8 cellular contexts compared by ENCODE assay signal in genomic region chr4:110621328-110621812, GRCh38. TPM values are rescaled to one million over a fixed set of nuclear protein-coding genes. Genes with fewer than 3 reads are reported as not detected.
DNase-seq lines count a peak whose midpoint lies in the region; ATAC-seq and TF ChIP-seq lines count a peak whose summit lies in the region.

No MANE protein-coding gene starts in this region.

- no peaks in the 10 kb centered on the region for H4K20me1 ChIP-seq in OCI-LY7 (ENCODE audit: insufficient read depth, low read length)

- H3K4me1 ChIP-seq in OCI-LY7 (ENCODE audit: insufficient read depth, low read length, poor library complexity, severe bottlenecking) = no peaks in the 10 kb centered on the region

- no peak for TF ChIP-seq CTCF in OCI-LY7 (conservative IDR thresholded peaks at IDR 0.05; ENCODE audit: low read length)

- no peaks in the 10 kb centered on the region for H3K79me2 ChIP-seq in OCI-LY7 (ENCODE audit: insufficient read depth, low read depth, low read length)

- H3K36me3 Mint-ChIP-seq in activated CD4-positive, alpha-beta T cell treated with anti-CD3 and anti-CD28 coated beads, Interleukin-2, amount 10 ng/mL, durations not matched to agents 24 days and 14 days (ENCODE audit: low read depth) = peaks cover 3% of the 10 kb centered on the region

- POLR2A ChIA-PET in OCI-LY7 (lab: Charles Lee) = interaction anchor here (0.6 kb wide), 1 partner anchor 8 kb away, joined by 4 read pairs; no protein-coding TSS in a partner anchor

- H3K36me3 ChIP-seq in OCI-LY7 (ENCODE audit: insufficient read depth, low read length) = no peaks in the 10 kb centered on the region

- H3K27ac Mint-ChIP-seq in activated CD4-positive, alpha-beta T cell treated with anti-CD3 and anti-CD28 coated beads, Interleukin-2, amount 10 ng/mL, durations not matched to agents 24 days and 14 days = peak overlapping the region; percentile 29

- H3K4me3 ChIP-seq in OCI-LY7 (ENCODE audit: low read depth, low read length, poor library complexity, severe bottlenecking) = peak overlapping the region; percentile 75
- peak overlapping the region in 4 of 7 experiments; percentile 6 to 41 (median 36) for H3K4me3 ChIP-seq in skin epidermis

- peaks cover 21% of the 10 kb centered on the region for H3K9me3 Mint-ChIP-seq in activated CD4-positive, alpha-beta T cell treated with anti-CD3 and anti-CD28 coated beads, Interleukin-2, amount 10 ng/mL, durations not matched to agents 24 days and 14 days

- H3K4me1 Mint-ChIP-seq in activated CD4-positive, alpha-beta T cell treated with anti-CD3 and anti-CD28 coated beads, Interleukin-2, amount 10 ng/mL, durations not matched to agents 24 days and 14 days = peaks cover 6% of the 10 kb centered on the region

- H2AFZ ChIP-seq in OCI-LY7 (ENCODE audit: low read length) = peak overlapping the region; percentile 63

- no peaks in the 10 kb centered on the region for H3K9me3 ChIP-seq in OCI-LY7 (ENCODE audit: low read length)

- H3K4me3 Mint-ChIP-seq in activated CD4-positive, alpha-beta T cell treated with anti-CD3 and anti-CD28 coated beads, Interleukin-2, amount 10 ng/mL, durations not matched to agents 24 days and 14 days = peak overlapping the region; percentile 39

- no peak for ATAC-seq in GM21360 (IDR thresholded peaks at IDR 0.05; ENCODE audit: unreplicated experiment)

- peak overlapping the region; percentile 73 for H3K4me2 ChIP-seq in OCI-LY7 (ENCODE audit: low read length)

- H3K27ac ChIP-seq in OCI-LY7 (ENCODE audit: low read depth, low read length, poor library complexity, severe bottlenecking) (peak overlapping the region; percentile 1), skin epidermis (no peak overlapping the region)

- no TSS peak for BruUV-seq in OCI-LY7 (replicated peaks; lab: Mats Ljungman, UMichigan)

- H3K9me2 ChIP-seq in OCI-LY7 (ENCODE audit: insufficient read depth, low read length) = no peaks in the 10 kb centered on the region

- no peak for DNase-seq in activated CD4-positive, alpha-beta T cell treated with anti-CD3 and anti-CD28 coated beads, Interleukin-2, amount 10 ng/mL, durations not matched to agents 24 days and 14 days
- DNase-seq in activated CD4-positive, alpha-beta T cell treated with anti-CD3 and anti-CD28 coated beads for 1 hour = no peak
- DNase-seq in OCI-LY7 (ENCODE audit: low spot score) (peak; percentile 32), glomerular visceral epithelial cell (ENCODE audit: extremely low spot score) (peak; percentile 21), NOMO-1 treated with DMSO at 0.1 percent for 48 hours (lab: John Stamatoyannopoulos, UW; ENCODE audit: unreplicated experiment) (no peak), T-helper 2 cell (no peak)

- CTCF ChIA-PET in OCI-LY7 (lab: Charles Lee; ENCODE audit: unreplicated experiment) = interaction anchor here (0.6 kb wide), 1 partner anchor 884 kb away, joined by 3 read pairs; no protein-coding TSS in a partner anchor

- intact Hi-C loops in activated CD4-positive, alpha-beta T cell treated with anti-CD3 and anti-CD28 coated beads, Interleukin-2, amount 10 ng/mL, durations not matched to agents 24 days and 14 days (cut with micrococcal nuclease) = loop anchor here (1.0 kb wide), 1 partner anchor 10 kb away; no protein-coding TSS in a partner anchor
- intact Hi-C loops in OCI-LY7 (cut with micrococcal nuclease; ENCODE audit: unreplicated experiment) = no loop called here

- H3K27me3 Mint-ChIP-seq in activated CD4-positive, alpha-beta T cell treated with anti-CD3 and anti-CD28 coated beads, Interleukin-2, amount 10 ng/mL, durations not matched to agents 24 days and 14 days = peaks cover 92% of the 10 kb centered on the region

RNA-seq across cellular contexts. Expression of gene PITX2, which starts 1.5 kb away (rescaled TPM):
- total RNA-seq in activated CD4-positive, alpha-beta T cell treated with anti-CD3 and anti-CD28 coated beads, Interleukin-2, amount 10 ng/mL, durations not matched to agents 24 days and 14 days = 0.09 TPM in 1 of 2 replicates, not detected in the other
- 3.3 and 4.4 TPM in 2 replicates for total RNA-seq in OCI-LY7 (2014; rRNA removed; shearing (Covaris generic))
- total RNA-seq in OCI-LY7 (2022) = 6.5 and 7.9 TPM in 2 replicates

Comparison
In these comparisons a context has a peak if more than half of its experiments do, and no peak if none do; other contexts are left out.
1. DNase-seq: peak in OCI-LY7 (single experiment) and glomerular visceral epithelial cell (single experiment); none in activated CD4-positive, alpha-beta T cell treated with anti-CD3 and anti-CD28 coated beads, Interleukin-2, amount 10 ng/mL, durations not matched to agents 24 days and 14 days (single experiment), activated CD4-positive, alpha-beta T cell treated with anti-CD3 and anti-CD28 coated beads for 1 hour (single experiment), NOMO-1 treated with DMSO at 0.1 percent for 48 hours (single experiment) and T-helper 2 cell (0 of 5).